8 cellular contexts compared by ENCODE assay signal in genomic region chr7:74289018-74289659, GRCh38. TPM values are rescaled to one million over a fixed set of nuclear protein-coding genes. Genes with fewer than 3 reads are reported as not detected.
DNase-seq lines count a peak whose midpoint lies in the region; TF ChIP-seq lines count a peak whose summit lies in the region.

Gene CLIP2 (plus strand): TSS chr7:74289407. CDS start chr7:74317547, 28,140 bp downstream.

- H3K14ac ChIP-seq in trophoblast cell (ENCODE audit: low read length) = peak within 1 kb of the TSS; percentile 63

- TF ChIP-seq CTCF in GM20000 (IDR thresholded peaks at IDR 0.05; ENCODE audit: extremely low read depth, missing control alignments) = no peak

- H3K4me1 ChIP-seq in adipocyte (ENCODE audit: control insufficient read depth, insufficient read depth, low read length) (peaks cover 20% of the 10 kb centered on the region), trophoblast cell (ENCODE audit: control insufficient read depth in 1 of 2, insufficient read depth in 2 of 2, low read length in 2 of 2) (peaks cover 13 to 16% of the 10 kb centered on the region in 2 experiments), thymus (ENCODE audit: control insufficient read depth, insufficient read depth, low read length) (peaks cover 5% of the 10 kb centered on the region)

- peak within 1 kb of the TSS; percentile 31 for H2BK12ac ChIP-seq in trophoblast cell (ENCODE audit: low read length)

- H3K4me3 ChIP-seq in adipocyte (ENCODE audit: low read length) = peak within 1 kb of the TSS; percentile 90
- peak within 1 kb of the TSS; percentile 83 for H3K4me3 ChIP-seq in trophoblast cell (ENCODE audit: low read depth, low read length)
- peak within 1 kb of the TSS; percentile 81 for H3K4me3 ChIP-seq in thymus (ENCODE audit: low read length)

- H2AK5ac ChIP-seq in trophoblast cell (ENCODE audit: low read length) = no peak within 1 kb of the TSS

- H3K27me3 ChIP-seq in adipocyte (replicated peaks; ENCODE audit: control insufficient read depth, insufficient read depth, low read length) (no peaks in the 10 kb centered on the region), trophoblast cell (ENCODE audit: insufficient read depth, low read length) (peaks cover 15% of the 10 kb centered on the region), thymus (ENCODE audit: control insufficient read depth, insufficient read depth) (no peaks in the 10 kb centered on the region)

- H3K4ac ChIP-seq in trophoblast cell (ENCODE audit: low read depth, low read length) = no peak within 1 kb of the TSS

- H3K9me3 ChIP-seq in adipocyte (ENCODE audit: control insufficient read depth, low read length) = no peaks in the 10 kb centered on the region
- H3K9me3 ChIP-seq in trophoblast cell (ENCODE audit: insufficient read depth, low read depth, low read length) = no peaks in the 10 kb centered on the region
- no peaks in the 10 kb centered on the region for H3K9me3 ChIP-seq in thymus (ENCODE audit: control insufficient read depth)

- peak within 1 kb of the TSS; percentile 72 for H4K8ac ChIP-seq in trophoblast cell (ENCODE audit: low read depth, low read length)

- DNase-seq in CD1c-positive myeloid dendritic cell (ENCODE audit: extremely low spot score) (peak; percentile 90), GM20000 (ENCODE audit: low spot score) (peak; percentile 95), M059J (ENCODE audit: low read depth) (peak; percentile 77), SW480 (ENCODE audit: low spot score) (peak; percentile 88), adipocyte (ENCODE audit: low read depth) (peak; percentile 94), cardiac septum (ENCODE audit: low spot score) (peak; percentile 89), trophoblast cell (peak; percentile 38 to 81)

- H4K12ac ChIP-seq in trophoblast cell (ENCODE audit: low read depth, low read length) = no peak within 1 kb of the TSS

- peak within 1 kb of the TSS; percentile 84 for H4K91ac ChIP-seq in trophoblast cell (ENCODE audit: low read depth, low read length)

- H3K23ac ChIP-seq in trophoblast cell (ENCODE audit: low read length) = no peak within 1 kb of the TSS

- no peak within 1 kb of the TSS for H2BK5ac ChIP-seq in trophoblast cell (ENCODE audit: low read depth, low read length, poor library complexity)

- H2BK120ac ChIP-seq in trophoblast cell (ENCODE audit: insufficient read depth, low read length, poor library complexity) = peak within 1 kb of the TSS; percentile 48

- H3K27ac ChIP-seq in trophoblast cell (ENCODE audit: low read depth, low read length) = no peak within 1 kb of the TSS
- peak within 1 kb of the TSS; percentile 33 for H3K27ac ChIP-seq in thymus (ENCODE audit: low read depth)

- H3K79me1 ChIP-seq in trophoblast cell (ENCODE audit: low read length) = peaks cover 3% of the 10 kb centered on the region

- peak within 1 kb of the TSS; percentile 86 for H3K9ac ChIP-seq in adipocyte (ENCODE audit: low read length)
- H3K9ac ChIP-seq in trophoblast cell (ENCODE audit: low read length) = peak within 1 kb of the TSS; percentile 67

- peak within 1 kb of the TSS; percentile 87 for H3K4me2 ChIP-seq in trophoblast cell (ENCODE audit: low read length)

- peak within 1 kb of the TSS; percentile 77 for H3K18ac ChIP-seq in trophoblast cell (ENCODE audit: low read length)

- intact Hi-C loops in cardiac septum (cut with DNase I) = loop anchor here (5.0 kb wide), 1 partner anchor 37 kb away; the partner anchor contains the start of gene RFC2

- peak within 1 kb of the TSS; percentile 76 for H2AFZ ChIP-seq in trophoblast cell (ENCODE audit: insufficient read depth, low read length, poor library complexity)

- H3K36me3 ChIP-seq in adipocyte (ENCODE audit: control insufficient read depth, insufficient read depth, low read length, severe bottlenecking) = no peaks in the 10 kb centered on the region
- H3K36me3 ChIP-seq in trophoblast cell (ENCODE audit: control insufficient read depth in 1 of 2, insufficient read depth in 2 of 2, low read length in 2 of 2) = no peaks in the 10 kb centered on the region
- no peaks in the 10 kb centered on the region for H3K36me3 ChIP-seq in thymus (ENCODE audit: control insufficient read depth, insufficient read depth)

- no peaks in the 10 kb centered on the region for H3K79me2 ChIP-seq in trophoblast cell (ENCODE audit: control insufficient read depth, insufficient read depth, low read length, poor library complexity)

- WGBS in trophoblast cell (ENCODE audit: extremely low coverage, insufficient coverage, insufficient read length) = no CpG with 5 or more reads among the region's 67 CpGs
- WGBS in thymus = 1% methylated on average over 67 of the region's 67 CpGs

RNA-seq across cellular contexts. Expression of gene CLIP2, which starts in this region (rescaled TPM):
- 11.5 and 18.8 TPM in 2 replicates for total RNA-seq in M059J (2014; rRNA removed; shearing (Covaris generic))
- total RNA-seq in cardiac septum = 9.9 TPM
- 5.4 and 5.9 TPM in 2 replicates for polyA plus RNA-seq in trophoblast cell (2013)
- polyA plus RNA-seq in thymus = 5.2 TPM
